In the genomic region with DNA sequence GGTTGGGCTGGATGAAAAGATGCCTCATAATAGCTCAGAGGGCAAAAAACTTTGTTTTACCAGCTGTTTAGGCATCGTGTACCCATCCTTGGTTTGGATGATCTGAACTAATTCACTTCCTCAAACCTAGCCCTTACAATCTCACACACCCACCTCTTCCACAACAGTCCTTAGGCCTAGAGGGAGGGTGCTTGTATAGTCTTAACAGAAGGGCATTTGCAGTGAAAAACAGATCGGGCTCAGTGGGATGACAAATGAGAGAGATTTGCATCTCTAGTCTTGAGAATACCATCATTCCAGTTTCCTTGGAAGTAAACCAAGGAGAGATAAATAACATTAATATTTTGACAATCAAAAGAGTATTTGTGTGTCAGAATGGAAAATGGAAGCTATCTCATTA, we compare ENCODE assay signal across 28 cellular contexts. TPM values are rescaled to one million over a fixed set of nuclear protein-coding genes. Genes with fewer than 3 reads are reported as not detected.
"Had no signal": no experiment of that assay in that cellular context is flagged by ENCODE, and none has a peak within 500 bp of the region (broad histone marks: within the 10 kb centered on the region; RNA-seq: fewer than 3 reads in every experiment).

No MANE protein-coding gene starts in this region.

- DNase-seq: activated CD4-positive, alpha-beta T cell treated with anti-CD3 and anti-CD28 coated beads, Interleukin-2, amount 10 ng/mL, durations not matched to agents 24 days and 14 days; activated CD4-positive, CD25-positive, alpha-beta regulatory T cell; activated CD8-positive, alpha-beta T cell treated with anti-CD3 and anti-CD28 coated beads, Interleukin-2, amount 10 ng/mL, durations not matched to agents 7 days and 5 days; activated naive CD4-positive, alpha-beta T cell treated with anti-CD3 and anti-CD28 coated beads for 36 hours; activated T-cell treated with anti-CD3 and anti-CD28 coated beads, Interleukin-2, amount 50 U/mL, for 4 hours; central memory CD4-positive, alpha-beta T cell; cortex of kidney; effector CD4-positive, alpha-beta T cell; gastrocnemius medialis; heart right ventricle; islet precursor cell; lower lobe of right lung; nephron progenitor cell; nucleus accumbens; stimulated activated CD4-positive, alpha-beta T cell treated with anti-CD3 and anti-CD28 coated beads, Interleukin-12 subunit alpha, Interleukin-12 subunit beta, amount 100 ng/mL, for 4 hours; stimulated activated CD4-positive, alpha-beta T cell treated with anti-CD3 and anti-CD28 coated beads, Interleukin-1b, Interleukin-23, amount 100 ng/mL, for 48 hours; stimulated activated CD8-positive, alpha-beta memory T cell treated with anti-CD3 and anti-CD28 coated beads, Interleukin-4, amount 100 ng/mL, for 48 hours; stimulated activated naive CD4-positive, alpha-beta T cell; T-helper 1 cell; T-helper 9 cell; transverse colon had no signal

- H3K4me1 ChIP-seq: gastrocnemius medialis, heart right ventricle, lower lobe of right lung, transverse colon, vagina had no signal

- H3K4me3 ChIP-seq: gastrocnemius medialis, heart right ventricle, lower lobe of right lung, transverse colon, vagina had no signal

- H3K9me3 ChIP-seq: gastrocnemius medialis, transverse colon, vagina had no signal

- H3K27ac ChIP-seq: gastrocnemius medialis, heart right ventricle, lower lobe of right lung, transverse colon, vagina had no signal

- H3K36me3 ChIP-seq: gastrocnemius medialis, heart right ventricle, lower lobe of right lung, transverse colon, vagina had no signal

- ATAC-seq: activated CD8-positive, alpha-beta T cell treated with anti-CD3 and anti-CD28 coated beads, Interleukin-2, amount 10 ng/mL, durations not matched to agents 7 days and 5 days; activated T-cell treated with anti-CD3 and anti-CD28 coated beads, Interleukin-2, amount 50 U/mL, for 4 hours; esophagus mucosa; gastrocnemius medialis; heart right ventricle; lower lobe of right lung had no signal

- H3K4me1 Mint-ChIP-seq: activated CD4-positive, alpha-beta T cell treated with anti-CD3 and anti-CD28 coated beads, Interleukin-2, amount 10 ng/mL, durations not matched to agents 24 days and 14 days; mesothelial cell of epicardium; nephron progenitor cell had no signal

- H3K27ac Mint-ChIP-seq: activated CD4-positive, alpha-beta T cell treated with anti-CD3 and anti-CD28 coated beads, Interleukin-2, amount 10 ng/mL, durations not matched to agents 24 days and 14 days; activated CD8-positive, alpha-beta T cell treated with anti-CD3 and anti-CD28 coated beads, Interleukin-2, amount 10 ng/mL, durations not matched to agents 7 days and 5 days; activated naive CD4-positive, alpha-beta T cell treated with anti-CD3 and anti-CD28 coated beads for 36 hours; mesothelial cell of epicardium; nephron progenitor cell had no signal

- H3K27me3 Mint-ChIP-seq: activated CD4-positive, alpha-beta T cell treated with anti-CD3 and anti-CD28 coated beads, Interleukin-2, amount 10 ng/mL, durations not matched to agents 24 days and 14 days; brain had no signal

- H3K4me3 Mint-ChIP-seq: activated CD4-positive, alpha-beta T cell treated with anti-CD3 and anti-CD28 coated beads, Interleukin-2, amount 10 ng/mL, durations not matched to agents 24 days and 14 days; activated CD8-positive, alpha-beta T cell treated with anti-CD3 and anti-CD28 coated beads, Interleukin-2, amount 10 ng/mL, durations not matched to agents 7 days and 5 days; activated naive CD4-positive, alpha-beta T cell treated with anti-CD3 and anti-CD28 coated beads for 36 hours; activated T-cell treated with anti-CD3 and anti-CD28 coated beads, Interleukin-2, amount 50 U/mL, for 4 hours; mesothelial cell of epicardium; nephron progenitor cell had no signal

- H3K27me3 ChIP-seq: gastrocnemius medialis, heart right ventricle, transverse colon, vagina had no signal

RNA-seq across cellular contexts. Expression of a gene that starts 11.0 kb away (rescaled TPM):
- total RNA-seq: activated CD8-positive, alpha-beta T cell treated with anti-CD3 and anti-CD28 coated beads, Interleukin-2, amount 10 ng/mL, durations not matched to agents 7 days and 5 days; activated naive CD4-positive, alpha-beta T cell treated with anti-CD3 and anti-CD28 coated beads for 36 hours; activated T-cell treated with anti-CD3 and anti-CD28 coated beads, Interleukin-2, amount 50 U/mL, for 4 hours; esophagus mucosa; gastrocnemius medialis; heart right ventricle; posterior vena cava; subcutaneous adipose tissue; transverse colon; vagina had no signal
- polyA plus RNA-seq: heart right ventricle had no signal

RNA-seq across cellular contexts. Expression of a gene that starts 49.0 kb away (rescaled TPM):
- total RNA-seq: activated CD4-positive, alpha-beta T cell treated with anti-CD3 and anti-CD28 coated beads, Interleukin-2, amount 10 ng/mL, durations not matched to agents 24 days and 14 days; activated CD8-positive, alpha-beta T cell treated with anti-CD3 and anti-CD28 coated beads, Interleukin-2, amount 10 ng/mL, durations not matched to agents 7 days and 5 days; activated naive CD4-positive, alpha-beta T cell treated with anti-CD3 and anti-CD28 coated beads for 36 hours; activated T-cell treated with anti-CD3 and anti-CD28 coated beads, Interleukin-2, amount 50 U/mL, for 4 hours; esophagus mucosa; gastrocnemius medialis; heart right ventricle; lower lobe of right lung; mesothelial cell of epicardium; myocyte; posterior vena cava; subcutaneous adipose tissue; transverse colon; vagina had no signal
